In the genomic region with DNA sequence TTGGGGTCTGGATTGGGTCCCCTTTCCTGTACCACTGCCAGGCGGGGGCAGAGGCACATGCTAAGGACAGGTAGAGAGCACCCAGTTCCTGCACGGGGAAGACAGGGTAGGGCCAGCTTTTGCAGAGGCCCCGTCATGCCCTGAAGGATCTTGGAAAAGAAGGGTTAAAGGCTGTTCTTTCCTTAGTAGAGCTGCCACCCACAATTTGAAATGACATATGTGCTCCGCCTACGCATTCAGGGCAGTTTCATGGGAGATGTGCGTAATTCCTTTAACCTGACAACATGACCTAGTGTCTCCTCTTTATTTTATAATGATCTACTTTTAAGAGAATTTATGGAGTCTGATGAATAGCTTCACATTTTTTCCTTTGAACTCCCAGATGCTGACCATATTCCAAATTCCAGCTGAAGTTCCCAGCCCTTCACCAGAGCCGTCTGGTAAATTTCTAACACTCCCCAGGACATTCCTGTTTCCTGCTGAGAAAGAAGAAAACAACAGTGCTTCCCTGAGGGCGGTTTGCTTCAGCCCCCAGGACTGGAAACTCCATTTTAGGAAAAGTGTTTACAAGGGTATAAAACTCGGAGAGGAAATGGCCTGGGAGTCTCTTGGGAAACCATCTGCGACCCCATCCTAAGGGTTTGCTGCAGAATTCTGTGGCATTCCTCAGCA, we compare ENCODE assay signal across 8 cellular contexts. TPM values are rescaled to one million over a fixed set of nuclear protein-coding genes. Genes with fewer than 3 reads are reported as not detected.
DNase-seq lines count a peak whose midpoint lies in the region; ATAC-seq, FAIRE-seq and TF ChIP-seq lines count a peak whose summit lies in the region.

No MANE protein-coding gene starts in this region.

- H3F3A ChIP-seq in smooth muscle cell (ENCODE audit: low read depth) = peaks cover 14% of the 10 kb centered on the region

- H3K9me3 ChIP-seq in HEK293 (ENCODE audit: control insufficient read depth, insufficient read depth, low read depth, low read length) (no peaks in the 10 kb centered on the region), kidney (ENCODE audit: control insufficient read depth in 1 of 2, low read length in 2 of 2) (no peaks in the 10 kb centered on the region), smooth muscle cell (replicated peaks; ENCODE audit: low read depth) (no peaks in the 10 kb centered on the region)

- H3K79me2 ChIP-seq in smooth muscle cell (ENCODE audit: low read depth) = no peaks in the 10 kb centered on the region

- peak overlapping the region in 1 of 2 donors; percentile 20 for H3K9ac ChIP-seq in kidney (ENCODE audit: low read length in 2 of 2)
- peak overlapping the region; percentile 59 for H3K9ac ChIP-seq in smooth muscle cell (ENCODE audit: low read depth)

- no peak for ATAC-seq in HG03354 (IDR thresholded peaks at IDR 0.05; ENCODE audit: poor library complexity, severe bottlenecking, unreplicated experiment)

- peak overlapping the region; percentile 66 for H3K4me2 ChIP-seq in smooth muscle cell

- no peak overlapping the region for H3K27ac ChIP-seq in HEK293 (ENCODE audit: extremely low read depth, low read depth, low read length)
- H3K27ac ChIP-seq in caudate nucleus (ENCODE audit: low read depth, low read length) = peak overlapping the region; percentile 59
- peak overlapping the region; percentile 22 to 72 for H3K27ac ChIP-seq in kidney (ENCODE audit: low read depth in 2 of 2, low read length in 2 of 2)
- H3K27ac ChIP-seq in smooth muscle cell (ENCODE audit: low read depth) = peak overlapping the region; percentile 95

- no peak for FAIRE-seq in kidney (lab: Jason Lieb, UNC)

- no peaks in the 10 kb centered on the region for H3K27me3 ChIP-seq in smooth muscle cell (ENCODE audit: low read depth)

- H4K20me1 ChIP-seq in smooth muscle cell (ENCODE audit: low read depth) = no peaks in the 10 kb centered on the region

- POLR2A ChIA-PET in HEK293 (lab: Yijun Ruan, JAX) = interaction anchor here (0.8 to 1.2 kb wide), 3 partner anchors 102 to 141 kb away, joined by 3 to 5 read pairs (median 3); partner anchors contain the start of gene ZBTB1

- H3K4me3 ChIP-seq in HEK293 (ENCODE audit: low read depth, low read length) = no peak overlapping the region
- peak overlapping the region in 1 of 2 donors; percentile 9 for H3K4me3 ChIP-seq in kidney (ENCODE audit: low read length in 2 of 2)
- H3K4me3 ChIP-seq in smooth muscle cell = peak overlapping the region; percentile 12

- intact Hi-C loops in kidney (cut with DNase I) = no loop called here

- WGBS in smooth muscle cell (ENCODE audit: low lambda C conversion rate) = 5% methylated on average over 10 of the region's 10 CpGs

- TF ChIP-seq CTCF in HEK293 (tag by site-specific recombination; IDR thresholded peaks at IDR 0.05) = no peak
- no peak for TF ChIP-seq CTCF in kidney (IDR thresholded peaks at IDR 0.05; ENCODE audit: borderline replicate concordance, extremely low read depth, insufficient read depth)
- no peak for TF ChIP-seq CTCF in smooth muscle cell (IDR thresholded peaks at IDR 0.05; ENCODE audit: borderline replicate concordance, insufficient read depth, poor library complexity, severe bottlenecking)

- H3K36me3 ChIP-seq in HEK293 (ENCODE audit: control insufficient read depth in 2 of 2, insufficient read depth in 1 of 2, low read length in 2 of 2) (no peaks in the 10 kb centered on the region), kidney (ENCODE audit: control insufficient read depth in 1 of 2, insufficient read depth in 2 of 2, low read length in 2 of 2) (no peaks in the 10 kb centered on the region), smooth muscle cell (ENCODE audit: low read depth) (no peaks in the 10 kb centered on the region)

- H3K4me1 ChIP-seq in HEK293 (ENCODE audit: control insufficient read depth, insufficient read depth, low read length) (peaks cover 5% of the 10 kb centered on the region; the same call in 1 of the 2 replicates), kidney (ENCODE audit: control insufficient read depth in 1 of 2, insufficient read depth in 1 of 2, low read depth in 1 of 2, low read length in 2 of 2) (peaks cover 7 to 14% of the 10 kb centered on the region in 2 donors), smooth muscle cell (ENCODE audit: low read depth) (peaks cover 22% of the 10 kb centered on the region)

- CTCF ChIA-PET in HEK293 (lab: Yijun Ruan, JAX) = interaction anchor here (0.7 to 4.0 kb wide), 2 partner anchors 9 to 315 kb away, joined by 3 to 22 read pairs; no protein-coding TSS in a partner anchor

- DNase-seq in caudate nucleus (lab: John Stamatoyannopoulos, UW) = peak in 27 of 61 donors; percentile 7 to 85 (median 30)
- peak; percentile 68 for DNase-seq in kidney
- no peak for DNase-seq in smooth muscle cell (lab: John Stamatoyannopoulos, UW; ENCODE audit: unreplicated experiment)
- no peak for DNase-seq in NOMO-1 (lab: John Stamatoyannopoulos, UW; ENCODE audit: unreplicated experiment in 2 of 2)
- DNase-seq in NCI-H2029 (lab: John Stamatoyannopoulos, UW) = no peak
- DNase-seq in NCI-H748 treated with DMSO at 0.1 percent for 48 hours (lab: John Stamatoyannopoulos, UW) = no peak

- peak overlapping the region; percentile 31 for H2AFZ ChIP-seq in smooth muscle cell (ENCODE audit: low read depth)

TF ChIP-seq in HEK293, 187 proteins besides CTCF, POLR2A, EP300 and RAD21 (continues in another document):
- TF ChIP-seq ZNF175 (tag by site-specific recombination; IDR thresholded peaks at IDR 0.05) (no peak), MEIS1 (CRISPR knock-in tag; IDR thresholded peaks at IDR 0.05; ENCODE audit: borderline replicate concordance) (no peak), HOXA7 (CRISPR knock-in tag; IDR thresholded peaks at IDR 0.05; ENCODE audit: borderline replicate concordance) (no peak), ZIC2 (tag by site-specific recombination; IDR thresholded peaks at IDR 0.05) (peak; percentile 73), GLIS1 (tag by site-specific recombination; IDR thresholded peaks at IDR 0.05) (peak; percentile 56), ZNF416 (tag by site-specific recombination; IDR thresholded peaks at IDR 0.05) (no peak), ZNF510 (tag by site-specific recombination; IDR thresholded peaks at IDR 0.05; ENCODE audit: insufficient replicate concordance) (no peak), SP7 (tag by site-specific recombination; IDR thresholded peaks at IDR 0.05) (peak; percentile 60; the same call in 1 of the 2 replicates), SALL2 (tag by site-specific recombination; IDR thresholded peaks at IDR 0.05; ENCODE audit: borderline replicate concordance) (no peak), ZFHX2 (tag by site-specific recombination; conservative IDR thresholded peaks at IDR 0.05) (peak; percentile 74), EGR2 (tag by site-specific recombination; IDR thresholded peaks at IDR 0.05; ENCODE audit: low read depth) (peak; percentile 56; the same call in 1 of the 2 replicates), ZNF660 (tag by site-specific recombination; IDR thresholded peaks at IDR 0.05) (no peak), PRDM1 (tag by site-specific recombination; IDR thresholded peaks at IDR 0.05) (no peak), KLF16 (tag by site-specific recombination; IDR thresholded peaks at IDR 0.05) (no peak)
- TF ChIP-seq, protein P1, sequence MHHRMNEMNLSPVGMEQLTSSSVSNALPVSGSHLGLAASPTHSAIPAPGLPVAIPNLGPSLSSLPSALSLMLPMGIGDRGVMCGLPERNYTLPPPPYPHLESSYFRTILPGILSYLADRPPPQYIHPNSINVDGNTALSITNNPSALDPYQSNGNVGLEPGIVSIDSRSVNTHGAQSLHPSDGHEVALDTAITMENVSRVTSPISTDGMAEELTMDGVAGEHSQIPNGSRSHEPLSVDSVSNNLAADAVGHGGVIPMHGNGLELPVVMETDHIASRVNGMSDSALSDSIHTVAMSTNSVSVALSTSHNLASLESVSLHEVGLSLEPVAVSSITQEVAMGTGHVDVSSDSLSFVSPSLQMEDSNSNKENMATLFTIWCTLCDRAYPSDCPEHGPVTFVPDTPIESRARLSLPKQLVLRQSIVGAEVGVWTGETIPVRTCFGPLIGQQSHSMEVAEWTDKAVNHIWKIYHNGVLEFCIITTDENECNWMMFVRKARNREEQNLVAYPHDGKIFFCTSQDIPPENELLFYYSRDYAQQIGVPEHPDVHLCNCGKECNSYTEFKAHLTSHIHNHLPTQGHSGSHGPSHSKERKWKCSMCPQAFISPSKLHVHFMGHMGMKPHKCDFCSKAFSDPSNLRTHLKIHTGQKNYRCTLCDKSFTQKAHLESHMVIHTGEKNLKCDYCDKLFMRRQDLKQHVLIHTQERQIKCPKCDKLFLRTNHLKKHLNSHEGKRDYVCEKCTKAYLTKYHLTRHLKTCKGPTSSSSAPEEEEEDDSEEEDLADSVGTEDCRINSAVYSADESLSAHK (tag by site-specific recombination; IDR thresholded peaks at IDR 0.05) = 0 out of 2 replicates have a peak, but pooled peaks have one; percentile 59
- TF ChIP-seq, protein P2, sequence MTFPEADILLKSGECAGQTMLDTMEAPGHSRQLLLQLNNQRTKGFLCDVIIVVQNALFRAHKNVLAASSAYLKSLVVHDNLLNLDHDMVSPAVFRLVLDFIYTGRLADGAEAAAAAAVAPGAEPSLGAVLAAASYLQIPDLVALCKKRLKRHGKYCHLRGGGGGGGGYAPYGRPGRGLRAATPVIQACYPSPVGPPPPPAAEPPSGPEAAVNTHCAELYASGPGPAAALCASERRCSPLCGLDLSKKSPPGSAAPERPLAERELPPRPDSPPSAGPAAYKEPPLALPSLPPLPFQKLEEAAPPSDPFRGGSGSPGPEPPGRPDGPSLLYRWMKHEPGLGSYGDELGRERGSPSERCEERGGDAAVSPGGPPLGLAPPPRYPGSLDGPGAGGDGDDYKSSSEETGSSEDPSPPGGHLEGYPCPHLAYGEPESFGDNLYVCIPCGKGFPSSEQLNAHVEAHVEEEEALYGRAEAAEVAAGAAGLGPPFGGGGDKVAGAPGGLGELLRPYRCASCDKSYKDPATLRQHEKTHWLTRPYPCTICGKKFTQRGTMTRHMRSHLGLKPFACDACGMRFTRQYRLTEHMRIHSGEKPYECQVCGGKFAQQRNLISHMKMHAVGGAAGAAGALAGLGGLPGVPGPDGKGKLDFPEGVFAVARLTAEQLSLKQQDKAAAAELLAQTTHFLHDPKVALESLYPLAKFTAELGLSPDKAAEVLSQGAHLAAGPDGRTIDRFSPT (tag by site-specific recombination; IDR thresholded peaks at IDR 0.05) = no peak

RNA-seq across cellular contexts. Expression of gene PLEKHG3, which starts 58.9 kb away (rescaled TPM):
- total RNA-seq in kidney (127 TPM), smooth muscle cell (15.6 and 17.6 TPM in 2 replicates)
- polyA plus RNA-seq in kidney (ENCODE audit: insufficient read depth, low read depth, low replicate concordance) (51.9 TPM), smooth muscle cell (18.3 and 21.9 TPM in 2 replicates)
